12 cellular contexts compared by ENCODE assay signal in genomic region chr14:100871234-100872186, GRCh38. TPM values are rescaled to one million over a fixed set of nuclear protein-coding genes. Genes with fewer than 3 reads are reported as not detected.
DNase-seq lines count a peak whose midpoint lies in the region; FAIRE-seq and TF ChIP-seq lines count a peak whose summit lies in the region.
"Had no signal": no experiment of that assay in that cellular context is flagged by ENCODE, and none has a peak within 500 bp of the region (broad histone marks: within the 10 kb centered on the region; RNA-seq: fewer than 3 reads in every experiment).

No MANE protein-coding gene starts in this region.

- DNase-seq in stimulated activated CD4-positive, alpha-beta T cell treated with anti-CD3 and anti-CD28 coated beads, Interleukin-1b, Interleukin-23, amount 100 ng/mL, for 48 hours = peak; percentile 23
- no peak for DNase-seq in stimulated activated CD4-positive, alpha-beta T cell treated with anti-CD3 and anti-CD28 coated beads, Interleukin-4, amount 100 ng/mL, for 24 hours
- DNase-seq in T1000 (lab: John Stamatoyannopoulos, UW) (peak; percentile 35), glutamatergic neuron (peak; percentile 3), medulla oblongata (ENCODE audit: extremely low spot score) (no peak), NCI-H345 (lab: John Stamatoyannopoulos, UW) (no peak), GM12891 (ENCODE audit: insufficient read length, low spot score) (no peak), small intestine (no peak)
- DNase-seq: activated gamma-delta T cell treated with Interleukin-2 at 50 U/mL for 16 hours, left colon, T-helper 17 cell had no signal

- peaks cover 11% of the 10 kb centered on the region for H3K27me3 Mint-ChIP-seq in glutamatergic neuron (ENCODE audit: unreplicated experiment)

- peaks cover 12% of the 10 kb centered on the region for H3K36me3 Mint-ChIP-seq in glutamatergic neuron (ENCODE audit: unreplicated experiment)

- TF ChIP-seq POLR2A in GM12891 (IDR thresholded peaks at IDR 0.05; ENCODE audit: low read depth, low read length) = no peak

- TF ChIP-seq CTCF in glutamatergic neuron (IDR thresholded peaks at IDR 0.05; ENCODE audit: partially characterized antibody, unreplicated experiment) = no peak

- H3K9me3 ChIP-seq in small intestine (ENCODE audit: control insufficient read depth, low read depth) = no peaks in the 10 kb centered on the region

- peaks cover 10% of the 10 kb centered on the region for H3K9me3 Mint-ChIP-seq in glutamatergic neuron (ENCODE audit: unreplicated experiment)

- FAIRE-seq in GM12891 (lab: Jason Lieb, UNC) = no peak
- FAIRE-seq in small intestine (lab: Jason Lieb, UNC) = no peak
- FAIRE-seq: endometrium had no signal

- 64 to 75% (median 66%) methylated on average over 15 to 16 of the region's 16 CpGs for WGBS in small intestine, 3 donors

- H3K27ac ChIP-seq in small intestine (ENCODE audit: low read depth in 1 of 2, low read length in 1 of 2) = no peak overlapping the region

- H3K4me1 ChIP-seq in small intestine (ENCODE audit: control insufficient read depth in 2 of 2, insufficient read depth in 1 of 2, low read depth in 1 of 2, low read length in 1 of 2) = no peaks in the 10 kb centered on the region

- H3K4me3 Mint-ChIP-seq in glutamatergic neuron (ENCODE audit: unreplicated experiment) = no peak overlapping the region
- H3K4me3 Mint-ChIP-seq: T-helper 17 cell had no signal

- no peak overlapping the region for H3K27ac Mint-ChIP-seq in glutamatergic neuron (ENCODE audit: unreplicated experiment)
- H3K27ac Mint-ChIP-seq: T-helper 17 cell had no signal

- H3K4me1 Mint-ChIP-seq in glutamatergic neuron (ENCODE audit: low read depth, unreplicated experiment) = no peaks in the 10 kb centered on the region

- no peaks in the 10 kb centered on the region for H3K36me3 ChIP-seq in small intestine (ENCODE audit: control insufficient read depth in 2 of 2, insufficient read depth in 2 of 2, low read length in 2 of 2)

- H3K27me3 ChIP-seq in small intestine (ENCODE audit: control insufficient read depth in 2 of 2, insufficient read depth in 2 of 2, low read length in 2 of 2) = no peaks in the 10 kb centered on the region

- H3K4me3 ChIP-seq in small intestine (ENCODE audit: low read depth in 1 of 2, low read length in 2 of 2) = no peak overlapping the region

TF ChIP-seq in GM12891, 5 proteins besides CTCF, POLR2A, EP300 and RAD21:
- TF ChIP-seq POLR2AphosphoS5 (IDR thresholded peaks at IDR 0.05; ENCODE audit: low read depth, low read length) = no peak
- TF ChIP-seq POU2F2 (IDR thresholded peaks at IDR 0.05; ENCODE audit: low read depth, low read length) = no peak
- no peak for TF ChIP-seq PAX5 (IDR thresholded peaks at IDR 0.05; ENCODE audit: insufficient read depth, low read length, severe bottlenecking)
- no peak for TF ChIP-seq TAF1 (IDR thresholded peaks at IDR 0.05; ENCODE audit: low read depth, low read length)
- TF ChIP-seq SPI1 (IDR thresholded peaks at IDR 0.05; ENCODE audit: low read depth, low read length) = no peak

RNA-seq across cellular contexts. Expression of gene RTL1, which starts 32.0 kb away (rescaled TPM):
- total RNA-seq in glutamatergic neuron (ENCODE audit: unreplicated experiment) = not detected
- 0.03 TPM for polyA plus RNA-seq in GM12891 (2012; ENCODE audit: low read depth, missing spikeins)
- not detected for polyA plus RNA-seq in small intestine
- total RNA-seq: left colon, T-helper 17 cell had no signal

RNA-seq across cellular contexts. Expression of gene MEG3, which starts 45.6 kb away (rescaled TPM):
- total RNA-seq in glutamatergic neuron (ENCODE audit: unreplicated experiment) = 0.22 TPM
- polyA plus RNA-seq in GM12891 (2012; ENCODE audit: low read depth, missing spikeins) = 0.06 TPM
- polyA plus RNA-seq in small intestine = 10 to 100 TPM in 2 of 3 donors, 1 to 10 TPM in 1; 5.1 to 15.7 (median 13.4) TPM

Comparison
In these comparisons a context has a peak if more than half of its experiments do, and no peak if none do; other contexts are left out.
1. DNase-seq: peak in stimulated activated CD4-positive, alpha-beta T cell treated with anti-CD3 and anti-CD28 coated beads, Interleukin-1b, Interleukin-23, amount 100 ng/mL, for 48 hours (single experiment), T1000 (single experiment) and glutamatergic neuron (single experiment); none in stimulated activated CD4-positive, alpha-beta T cell treated with anti-CD3 and anti-CD28 coated beads, Interleukin-4, amount 100 ng/mL, for 24 hours (single experiment), medulla oblongata (single experiment), NCI-H345 (single experiment), GM12891 (single experiment) and small intestine (single experiment).